8 cellular contexts compared by ENCODE assay signal in the genomic region with DNA sequence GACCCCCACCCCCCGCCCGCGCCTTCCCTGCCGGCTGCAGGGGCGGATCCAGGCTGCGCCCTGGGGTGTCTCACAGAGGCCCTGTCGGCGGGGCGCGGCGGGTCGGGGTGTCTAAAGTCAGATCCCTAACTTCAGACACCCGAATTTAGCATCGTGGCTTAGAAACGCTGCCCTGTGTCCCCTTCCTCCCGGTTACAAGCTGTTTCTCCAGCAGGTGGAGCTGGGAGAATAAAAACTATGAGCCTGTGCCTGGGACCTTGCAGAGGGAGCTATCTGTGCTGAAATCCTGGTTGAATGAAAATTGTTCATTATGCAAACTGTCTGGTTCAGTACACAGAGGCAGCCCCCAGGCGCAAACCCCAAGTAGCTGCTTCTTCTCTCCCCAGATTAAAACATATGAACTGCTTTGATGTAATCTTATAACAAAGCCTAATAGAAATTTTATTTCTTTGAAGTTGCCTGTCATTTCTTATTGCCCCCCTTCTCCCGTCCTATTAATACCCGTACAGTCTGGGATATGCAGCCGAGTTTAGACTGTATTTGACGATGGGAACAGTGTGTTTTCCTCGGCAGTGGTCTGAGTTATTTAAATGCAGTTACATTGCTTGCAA.
DNase-seq lines count a peak whose midpoint lies in the region; ATAC-seq lines count a peak whose summit lies in the region.

No MANE protein-coding gene starts in this region.

- DNase-seq in activated CD4-positive, alpha-beta T cell treated with anti-CD3 and anti-CD28 coated beads for 36 hours = peak; percentile 66
- no peak for DNase-seq in activated CD4-positive, alpha-beta T cell treated with anti-CD3 and anti-CD28 coated beads for 1 hour
- DNase-seq in NCI-H146 (lab: John Stamatoyannopoulos, UW) (peak; percentile 81), T1000 (lab: John Stamatoyannopoulos, UW) (peak; percentile 38), kidney glomerular epithelial cell (lab: John Stamatoyannopoulos, UW) (peak; percentile 55)
- no peak for DNase-seq in central memory CD8-positive, alpha-beta T cell (ENCODE audit: low spot score in 2 of 2)
- peak; percentile 17 to 39 (median 23) for DNase-seq in stimulated activated CD4-positive, alpha-beta T cell treated with anti-CD3 and anti-CD28 coated beads, Interleukin-12 subunit alpha, Interleukin-12 subunit beta, amount 100 ng/mL, for 48 hours (ENCODE audit: low read depth in 2 of 3, low spot score in 1 of 3)

- POLR2A ChIA-PET in activated CD4-positive, alpha-beta T cell treated with anti-CD3 and anti-CD28 coated beads for 36 hours (lab: Charles Lee) = interaction anchor here (0.7 kb wide), 1 partner anchor 902 kb away, joined by 3 read pairs; no protein-coding TSS in a partner anchor

- no peaks in the 10 kb centered on the region for H3K9me3 Mint-ChIP-seq in activated CD4-positive, alpha-beta T cell treated with anti-CD3 and anti-CD28 coated beads for 36 hours (ENCODE audit: low read depth)
- no peaks in the 10 kb centered on the region for H3K9me3 Mint-ChIP-seq in central memory CD8-positive, alpha-beta T cell

- H3K27me3 Mint-ChIP-seq in activated CD4-positive, alpha-beta T cell treated with anti-CD3 and anti-CD28 coated beads for 36 hours = peaks cover 51% of the 10 kb centered on the region
- peaks cover 74% of the 10 kb centered on the region for H3K27me3 Mint-ChIP-seq in central memory CD8-positive, alpha-beta T cell

- intact Hi-C loops in activated CD4-positive, alpha-beta T cell treated with anti-CD3 and anti-CD28 coated beads for 36 hours (cut with DNase I, micrococcal nuclease) = loop anchor here (1.0 to 5.0 kb wide), 3 partner anchors 117 to 121 kb away; a partner anchor contains a TSS

- CTCF ChIA-PET in activated CD4-positive, alpha-beta T cell treated with anti-CD3 and anti-CD28 coated beads for 36 hours (lab: Charles Lee) = interaction anchor here (0.6 to 1.4 kb wide), 7 partner anchors 12 to 322 kb away, joined by 3 to 5 read pairs (median 4); a partner anchor contains a TSS

- H3K27ac Mint-ChIP-seq in activated CD4-positive, alpha-beta T cell treated with anti-CD3 and anti-CD28 coated beads for 36 hours = no peak overlapping the region
- no peak overlapping the region for H3K27ac Mint-ChIP-seq in central memory CD8-positive, alpha-beta T cell (ENCODE audit: low read depth)

- no peak overlapping the region for H3K4me3 Mint-ChIP-seq in activated CD4-positive, alpha-beta T cell treated with anti-CD3 and anti-CD28 coated beads for 36 hours
- H3K4me3 Mint-ChIP-seq in central memory CD8-positive, alpha-beta T cell = peak overlapping the region; percentile 38

- H3K4me1 Mint-ChIP-seq in activated CD4-positive, alpha-beta T cell treated with anti-CD3 and anti-CD28 coated beads for 36 hours = peaks cover 2% of the 10 kb centered on the region
- H3K4me1 Mint-ChIP-seq in central memory CD8-positive, alpha-beta T cell = peaks cover 5% of the 10 kb centered on the region

- ATAC-seq in activated CD4-positive, alpha-beta T cell treated with anti-CD3 and anti-CD28 coated beads for 36 hours = peak; percentile 85
- ATAC-seq in central memory CD8-positive, alpha-beta T cell (replicated peaks; ENCODE audit: extremely low read depth, poor library complexity, severe bottlenecking) = no peak
- no peak for ATAC-seq in GM21786 (IDR thresholded peaks at IDR 0.05; ENCODE audit: unreplicated experiment)

- no peaks in the 10 kb centered on the region for H3K36me3 Mint-ChIP-seq in activated CD4-positive, alpha-beta T cell treated with anti-CD3 and anti-CD28 coated beads for 36 hours (ENCODE audit: low read depth)
- no peaks in the 10 kb centered on the region for H3K36me3 Mint-ChIP-seq in central memory CD8-positive, alpha-beta T cell (ENCODE audit: insufficient read depth)

Comparison
In these comparisons a context has a peak if more than half of its experiments do, and no peak if none do; other contexts are left out.
1. DNase-seq: peak in activated CD4-positive, alpha-beta T cell treated with anti-CD3 and anti-CD28 coated beads for 36 hours (single experiment), NCI-H146 (single experiment), T1000 (single experiment), kidney glomerular epithelial cell (single experiment) and stimulated activated CD4-positive, alpha-beta T cell treated with anti-CD3 and anti-CD28 coated beads, Interleukin-12 subunit alpha, Interleukin-12 subunit beta, amount 100 ng/mL, for 48 hours (3 of 3); none in activated CD4-positive, alpha-beta T cell treated with anti-CD3 and anti-CD28 coated beads for 1 hour (single experiment) and central memory CD8-positive, alpha-beta T cell (0 of 2).